Comparison of ENCODE assay signal across 9 cellular contexts in genomic region chr20:2133318-2134183, GRCh38.
DNase-seq lines count a peak whose midpoint lies in the region; ATAC-seq and TF ChIP-seq lines count a peak whose summit lies in the region.
"Had no signal": no experiment of that assay in that cellular context is flagged by ENCODE, and none has a peak within 500 bp of the region (broad histone marks: within the 10 kb centered on the region; RNA-seq: fewer than 3 reads in every experiment).

No MANE protein-coding gene starts in this region.

- peak overlapping the region; percentile 17; the same call in 1 of the 2 replicates for H3K27ac ChIP-seq in C4-2B

- DNase-seq in NCI-H69 (lab: John Stamatoyannopoulos, UW) = peak; percentile 88
- DNase-seq in fibroblast of mammary gland (ENCODE audit: low read depth) = peak; percentile 85
- peak; percentile 20 for DNase-seq in pons (ENCODE audit: low spot score)
- DNase-seq in NCI-H2029 treated with DMSO at 0.1 percent for 48 hours (lab: John Stamatoyannopoulos, UW) = no peak
- DNase-seq in GM19238 (ENCODE audit: insufficient read length, low spot score) = no peak
- DNase-seq in cortex of kidney (lab: John Stamatoyannopoulos, UW) = no peak
- DNase-seq: immature natural killer cell had no signal

- no peak for ATAC-seq in HG02870 (IDR thresholded peaks at IDR 0.05; ENCODE audit: unreplicated experiment)

- TF ChIP-seq CTCF in C4-2B (conservative IDR thresholded peaks at IDR 0.05) (no peak), fibroblast of mammary gland (conservative IDR thresholded peaks at IDR 0.05; ENCODE audit: control insufficient read depth, insufficient read depth, low read depth, low read length) (no peak)

- H3K4me3 ChIP-seq in fibroblast of mammary gland (ENCODE audit: control insufficient read depth, low read depth, low read length) = no peak overlapping the region

Comparison
In these comparisons a context has a peak if more than half of its experiments do, and no peak if none do; other contexts are left out.
1. DNase-seq: peak in NCI-H69 (single experiment), fibroblast of mammary gland (single experiment) and pons (single experiment); none in NCI-H2029 treated with DMSO at 0.1 percent for 48 hours (single experiment), GM19238 (single experiment) and cortex of kidney (single experiment).